34 cellular contexts compared by ENCODE assay signal in the genomic region with DNA sequence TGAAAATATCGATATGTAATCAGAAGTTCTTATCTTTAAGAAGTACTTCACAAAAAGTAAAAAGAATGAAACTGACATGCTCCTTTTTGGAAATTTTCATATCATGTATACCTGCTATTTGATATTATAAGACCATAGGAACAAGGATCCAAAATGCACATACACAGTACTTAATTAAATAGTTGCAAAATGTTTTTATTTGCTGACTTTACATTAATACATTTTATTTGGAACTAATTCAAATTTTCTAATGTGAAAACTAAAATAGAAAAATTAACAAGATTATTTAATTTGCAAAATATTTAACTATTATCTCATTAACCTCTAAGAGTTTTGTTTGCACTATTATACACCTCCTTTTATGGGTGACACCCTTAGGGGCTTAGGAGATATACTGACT.
"Had no signal": no experiment of that assay in that cellular context is flagged by ENCODE, and none has a peak within 500 bp of the region (broad histone marks: within the 10 kb centered on the region; RNA-seq: fewer than 3 reads in every experiment).

No MANE protein-coding gene starts in this region.

- DNase-seq: activated B cell treated with CpG ODN at 0.5 μM for 24 hours; activated CD4-positive, alpha-beta T cell treated with anti-CD3 and anti-CD28 coated beads for 48 hours; activated CD4-positive, alpha-beta T cell treated with anti-CD3 and anti-CD28 coated beads, Interleukin-2, amount 50 U/mL, for 1 hour; activated CD4-positive, alpha-beta T cell treated with anti-CD3 and anti-CD28 coated beads, Interleukin-2, amount 50 U/mL, for 48 hours; activated CD8-positive, alpha-beta memory T cell treated with anti-CD3 and anti-CD28 coated beads for 24 hours; activated CD8-positive, alpha-beta T cell treated with anti-CD3 and anti-CD28 coated beads for 36 hours; activated effector memory CD4-positive, alpha-beta T cell treated with Interleukin-2 at 50 U/mL for 16 hours; activated gamma-delta T cell treated with Interleukin-2 at 50 U/mL for 16 hours; activated naive CD4-positive, alpha-beta T cell treated with anti-CD3 and anti-CD28 coated beads, Interleukin-2, amount 50 U/mL, for 16 hours; activated naive CD4-positive, alpha-beta T cell treated with Interleukin-2 at 50 U/mL for 16 hours; activated T-cell treated with anti-CD3 and anti-CD28 coated beads, Interleukin-2, amount 50 U/mL, for 4 hours; amniotic stem cell; anterior cingulate cortex; brain microvascular endothelial cell; dorsolateral prefrontal cortex; effector memory CD4-positive, alpha-beta T cell; endodermal cell; foreskin fibroblast; gastrocnemius medialis; glutamatergic neuron; heart left ventricle; T-helper 17 cell; T1000; WERI-Rb-1 had no signal

- H3K4me1 Mint-ChIP-seq: activated B cell treated with CpG ODN at 0.5 μM for 24 hours; activated T-helper 17 cell treated with anti-CD3 and anti-CD28 coated beads, Interleukin-2, amount 50 U/mL, for 72 hours; central memory CD8-positive, alpha-beta T cell; T-helper 17 cell had no signal

- H3K9me3 ChIP-seq: gastrocnemius medialis, heart left ventricle had no signal

- H3K27ac Mint-ChIP-seq: activated B cell treated with CpG ODN at 0.5 μM for 24 hours; activated CD8-positive, alpha-beta T cell treated with anti-CD3 and anti-CD28 coated beads for 36 hours; activated naive CD8-positive, alpha-beta T cell; activated T-helper 17 cell treated with anti-CD3 and anti-CD28 coated beads, Interleukin-2, amount 50 U/mL, for 72 hours; dendritic cell treated with granulocyte-macrophage colony-stimulating factor and Interleukin-4, amounts not matched to agents 40 ng/mL and 50 ng/mL, for 4 days; endodermal cell; T-helper 17 cell; T-helper 2 cell treated with Interferon-gamma antibody and Interleukin-4, amounts not matched to agents 5 μg/mL and 100 μg/mL, for 36 hours had no signal

- H3K36me3 ChIP-seq: brain microvascular endothelial cell, gastrocnemius medialis, heart left ventricle, WERI-Rb-1 had no signal

- H3K27ac ChIP-seq: brain microvascular endothelial cell, coronary artery, dorsolateral prefrontal cortex, gastrocnemius medialis, heart left ventricle, WERI-Rb-1 had no signal

- H3K36me3 Mint-ChIP-seq: activated naive CD8-positive, alpha-beta T cell had no signal

- H3K9me3 Mint-ChIP-seq: activated B cell treated with CpG ODN at 0.5 μM for 24 hours; activated CD8-positive, alpha-beta T cell treated with anti-CD3 and anti-CD28 coated beads for 36 hours; activated T-cell treated with anti-CD3 and anti-CD28 coated beads, Interleukin-2, amount 50 U/mL, for 4 hours; activated T-helper 17 cell treated with anti-CD3 and anti-CD28 coated beads, Interleukin-2, amount 50 U/mL, for 72 hours; dendritic cell treated with granulocyte-macrophage colony-stimulating factor and Interleukin-4, amounts not matched to agents 40 ng/mL and 50 ng/mL, for 4 days; endodermal cell; T-helper 2 cell treated with Interferon-gamma antibody and Interleukin-4, amounts not matched to agents 5 μg/mL and 100 μg/mL, for 36 hours had no signal

- H3K4me3 ChIP-seq: coronary artery, dorsolateral prefrontal cortex, gastrocnemius medialis, heart left ventricle had no signal

- H3K4me3 Mint-ChIP-seq: activated B cell treated with CpG ODN at 0.5 μM for 24 hours; activated CD8-positive, alpha-beta T cell treated with anti-CD3 and anti-CD28 coated beads for 36 hours; activated naive CD8-positive, alpha-beta T cell; activated T-cell treated with anti-CD3 and anti-CD28 coated beads, Interleukin-2, amount 50 U/mL, for 4 hours; activated T-helper 17 cell treated with anti-CD3 and anti-CD28 coated beads, Interleukin-2, amount 50 U/mL, for 72 hours; central memory CD8-positive, alpha-beta T cell; dendritic cell treated with granulocyte-macrophage colony-stimulating factor and Interleukin-4, amounts not matched to agents 40 ng/mL and 50 ng/mL, for 4 days; endodermal cell; T-helper 17 cell; T-helper 2 cell treated with Interferon-gamma antibody and Interleukin-4, amounts not matched to agents 5 μg/mL and 100 μg/mL, for 36 hours had no signal

- H3K4me1 ChIP-seq: gastrocnemius medialis had no signal

- ATAC-seq: activated CD4-positive, CD25-positive, alpha-beta regulatory T cell treated with anti-CD3 and anti-CD28 coated beads, Interleukin-2, amount 50 U/mL, for 24 hours; activated CD8-positive, alpha-beta T cell treated with anti-CD3 and anti-CD28 coated beads for 36 hours; activated T-cell treated with anti-CD3 and anti-CD28 coated beads, Interleukin-2, amount 50 U/mL, for 4 hours; activated T-helper 17 cell treated with anti-CD3 and anti-CD28 coated beads, Interleukin-2, amount 50 U/mL, for 72 hours; esophagus mucosa; gastrocnemius medialis; heart left ventricle; T-helper 17 cell had no signal

- FAIRE-seq: astrocyte, bronchial epithelial cell had no signal

- H3K27me3 Mint-ChIP-seq: activated B cell treated with CpG ODN at 0.5 μM for 24 hours; activated T-helper 17 cell treated with anti-CD3 and anti-CD28 coated beads, Interleukin-2, amount 50 U/mL, for 72 hours; central memory CD8-positive, alpha-beta T cell; T-helper 17 cell had no signal
